Comparison of ENCODE assay signal across 19 cellular contexts in genomic region chr1:107523061-107523460, GRCh38.
"Had no signal": no experiment of that assay in that cellular context is flagged by ENCODE, and none has a peak within 500 bp of the region (broad histone marks: within the 10 kb centered on the region; RNA-seq: fewer than 3 reads in every experiment).

No MANE protein-coding gene starts in this region.

- DNase-seq: activated CD4-positive, alpha-beta memory T cell treated with anti-CD3 and anti-CD28 coated beads, Interleukin-2, amount 10 ng/mL, durations not matched to agents 7 days and 5 days; activated CD4-positive, alpha-beta T cell treated with anti-CD3 and anti-CD28 coated beads for 36 hours; activated CD4-positive, alpha-beta T cell treated with anti-CD3 and anti-CD28 coated beads, Interleukin-2, amount 50 U/mL, for 1 hour; activated gamma-delta T cell treated with Interleukin-2 at 50 U/mL for 16 hours; activated naive CD4-positive, alpha-beta T cell treated with anti-CD3 and anti-CD28 coated beads, Interleukin-2, amount 10 ng/mL, durations not matched to agents 7 days and 5 days; activated naive CD8-positive, alpha-beta T cell treated with anti-CD3 and anti-CD28 coated beads for 36 hours; activated T-cell treated with anti-CD3 and anti-CD28 coated beads for 4 hours; activated T-cell treated with anti-CD3 and anti-CD28 coated beads, Interleukin-2, amount 50 U/mL, for 72 hours; anterior cingulate cortex; NCI-H1048; NCI-H187 treated with DMSO at 0.1 percent for 48 hours; NCI-H2171; NCI-H2227 treated with DMSO at 0.1 percent for 48 hours; NCI-H526; NK-92 treated with Interleukin-12 subunit alpha and Interleukin-12 subunit beta, amount 100 ng/mL, for 24 hours; OCI-M1; RPMI8226; T-helper 1 cell had no signal

- H3K4me3 ChIP-seq: SK-N-MC had no signal
